Comparison of ENCODE assay signal across 20 cellular contexts in the genomic region with DNA sequence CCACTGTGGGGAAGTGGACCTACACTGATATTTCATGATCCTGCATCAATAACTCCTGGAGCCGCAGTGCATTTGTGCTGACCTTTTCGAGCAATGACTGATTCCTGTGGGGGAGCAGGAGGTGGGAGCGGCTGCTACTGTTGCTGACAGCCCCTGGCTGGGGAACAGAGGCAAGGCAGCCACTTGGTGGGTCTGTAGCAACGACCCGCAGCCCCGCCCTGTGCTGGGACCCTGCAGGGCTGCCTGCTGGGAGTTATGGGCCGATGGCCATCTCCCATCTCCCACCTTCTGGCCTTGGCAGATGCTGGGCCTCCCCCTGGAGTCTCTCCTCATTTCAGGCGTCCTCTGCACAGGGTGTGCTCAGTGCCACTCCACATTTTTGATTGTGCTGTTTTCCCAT. TPM values are rescaled to one million over a fixed set of nuclear protein-coding genes. Genes with fewer than 3 reads are reported as not detected.
A peak's percentile ranks its signal among the peaks of the same experiment; 100 is the strongest.
DNase-seq lines count a peak whose midpoint lies in the region; ATAC-seq and TF ChIP-seq lines count a peak whose summit lies in the region.
"Had no signal": no experiment of that assay in that cellular context is flagged by ENCODE, and none has a peak within 500 bp of the region (broad histone marks: within the 10 kb centered on the region; RNA-seq: fewer than 3 reads in every experiment).

No MANE protein-coding gene starts in this region.

- H3K27ac Mint-ChIP-seq in glutamatergic neuron (ENCODE audit: unreplicated experiment) = peak overlapping the region; percentile 12
- H3K27ac Mint-ChIP-seq: CD14-positive monocyte; CD4-positive, alpha-beta T cell; CD8-positive, alpha-beta memory T cell had no signal

- peaks cover 15% of the 10 kb centered on the region for H3K27me3 Mint-ChIP-seq in glutamatergic neuron (ENCODE audit: unreplicated experiment)

- ATAC-seq in Right ventricle myocardium inferior = no peak
- ATAC-seq: A549 had no signal

- intact Hi-C loops in Right ventricle myocardium inferior (cut with DNase I) = no loop called here
- intact Hi-C loops in cardiac septum (cut with DNase I) = no loop called here

- TF ChIP-seq CTCF in glutamatergic neuron (IDR thresholded peaks at IDR 0.05; ENCODE audit: partially characterized antibody, unreplicated experiment) = no peak

- H3K4me3 Mint-ChIP-seq in glutamatergic neuron (ENCODE audit: unreplicated experiment) = peak overlapping the region; percentile 55
- H3K4me3 Mint-ChIP-seq: CD14-positive monocyte; CD4-positive, alpha-beta T cell; CD8-positive, alpha-beta memory T cell had no signal

- peak; percentile 32 for DNase-seq in Right ventricle myocardium inferior (ENCODE audit: missing footprints)
- no peak for DNase-seq in cardiac septum (ENCODE audit: low spot score)
- DNase-seq in NCI-H1694 treated with DMSO at 0.1 percent for 48 hours (lab: John Stamatoyannopoulos, UW) = peak; percentile 48
- DNase-seq in glutamatergic neuron = peak; percentile 55
- DNase-seq in activated gamma-delta T cell treated with Interleukin-2 at 50 U/mL for 16 hours = no peak
- DNase-seq in GM19238 (ENCODE audit: insufficient read length, low spot score) = no peak
- no peak for DNase-seq in NCI-H446 treated with DMSO at 0.1 percent for 48 hours (lab: John Stamatoyannopoulos, UW)
- DNase-seq: 8988T; ACHN; AML-193; BE2C; CD4-positive, alpha-beta T cell; CD8-positive, alpha-beta memory T cell; DMS153; DMS79 treated with DMSO at 0.1 percent for 48 hours; GF-D8; H7; HCEC 1CT had no signal

- H3K36me3 Mint-ChIP-seq in glutamatergic neuron (ENCODE audit: unreplicated experiment) = no peaks in the 10 kb centered on the region
- H3K36me3 Mint-ChIP-seq: CD14-positive monocyte; CD8-positive, alpha-beta memory T cell had no signal

- peaks cover 43% of the 10 kb centered on the region for H3K4me1 Mint-ChIP-seq in glutamatergic neuron (ENCODE audit: low read depth, unreplicated experiment)
- H3K4me1 Mint-ChIP-seq: CD14-positive monocyte; CD8-positive, alpha-beta memory T cell had no signal

- peaks cover 17% of the 10 kb centered on the region for H3K9me3 Mint-ChIP-seq in glutamatergic neuron (ENCODE audit: unreplicated experiment)
- H3K9me3 Mint-ChIP-seq: CD14-positive monocyte; CD4-positive, alpha-beta T cell; CD8-positive, alpha-beta memory T cell had no signal

RNA-seq across cellular contexts. Expression of a gene that starts 42.1 kb away (rescaled TPM):
- total RNA-seq in Right ventricle myocardium inferior = not detected
- not detected for total RNA-seq in cardiac septum
- 0.49 TPM for total RNA-seq in glutamatergic neuron (ENCODE audit: unreplicated experiment)
- total RNA-seq: CD4-positive, alpha-beta T cell; CD8-positive, alpha-beta memory T cell had no signal

Comparison
In these comparisons a context has a peak if more than half of its experiments do, and no peak if none do; other contexts are left out.
1. DNase-seq: peak in Right ventricle myocardium inferior (single experiment), NCI-H1694 treated with DMSO at 0.1 percent for 48 hours (single experiment) and glutamatergic neuron (single experiment); none in cardiac septum (single experiment), activated gamma-delta T cell treated with Interleukin-2 at 50 U/mL for 16 hours (single experiment), GM19238 (single experiment) and NCI-H446 treated with DMSO at 0.1 percent for 48 hours (single experiment).